In the genomic region with DNA sequence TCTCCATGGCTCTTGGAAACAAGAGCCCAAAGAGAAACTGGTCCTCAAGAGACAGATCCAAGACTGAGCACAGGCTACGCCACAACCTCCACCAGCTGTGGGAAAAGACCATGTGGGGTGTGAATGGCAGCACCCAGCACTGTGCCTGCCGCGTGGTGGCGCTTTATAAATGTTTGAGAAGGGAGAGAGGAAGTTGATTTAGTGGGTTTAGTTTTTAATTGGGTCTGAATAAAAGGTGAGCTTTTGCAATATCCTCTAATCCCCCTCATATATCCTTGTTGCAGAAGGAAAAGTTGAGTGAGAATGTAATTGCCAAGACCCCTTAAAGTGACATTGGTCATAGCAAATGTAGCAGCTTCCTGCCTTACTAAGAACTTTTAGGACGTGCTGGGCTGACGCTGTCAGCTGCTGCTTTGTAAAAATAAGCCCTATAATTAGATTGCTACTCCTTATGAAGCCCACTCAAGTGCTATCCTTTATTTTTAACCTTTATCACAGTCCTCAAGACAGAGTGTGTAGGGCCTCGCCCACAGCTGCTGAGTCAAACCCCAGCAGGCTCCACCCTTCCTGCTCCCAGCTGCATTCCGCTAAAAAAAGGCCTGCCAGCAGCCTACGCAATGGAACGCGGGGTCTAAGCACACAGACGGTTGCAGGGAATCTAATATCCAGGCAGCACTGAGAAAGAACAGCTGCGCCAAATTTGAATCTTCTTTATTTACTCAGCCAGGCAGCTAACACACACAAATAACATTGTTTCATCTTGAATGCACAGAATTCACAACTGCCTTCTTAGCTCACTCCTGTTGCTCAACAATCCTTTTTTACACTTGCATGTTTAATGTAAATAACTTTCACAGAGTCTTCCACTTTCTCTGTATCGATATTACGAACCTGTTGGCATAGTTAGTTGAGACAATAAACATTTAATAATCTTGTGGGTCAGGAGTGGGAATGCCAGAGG, we compare ENCODE assay signal across 8 cellular contexts. TPM values are rescaled to one million over a fixed set of nuclear protein-coding genes. Genes with fewer than 3 reads are reported as not detected.
DNase-seq lines count a peak whose midpoint lies in the region; ATAC-seq and TF ChIP-seq lines count a peak whose summit lies in the region.

No MANE protein-coding gene starts in this region.

- no peak overlapping the region for H3K27ac ChIP-seq in foreskin keratinocyte
- peak overlapping the region; percentile 46 for H3K27ac ChIP-seq in neutrophil
- H3K27ac ChIP-seq in temporal lobe (ENCODE audit: low read depth, low read length): peak overlapping the region; percentile 36

- TF ChIP-seq CTCF in BJ (IDR thresholded peaks at IDR 0.05; ENCODE audit: insufficient read depth, low read depth, low read length) (peak; percentile 69), foreskin keratinocyte (conservative IDR thresholded peaks at IDR 0.05) (peak; percentile 61), neutrophil (IDR thresholded peaks at IDR 0.05) (no peak)

- POLR2A ChIA-PET in BJ (lab: Charles Lee): interaction anchor here (0.6 kb wide), 1 partner anchor 74 kb away, joined by 3 read pairs; no protein-coding TSS in a partner anchor

- CTCF ChIA-PET in BJ (lab: Yijun Ruan, JAX): interaction anchor here (0.6 to 3.4 kb wide), 24 partner anchors 9 to 688 kb away, joined by 3 to 13 read pairs (median 4); a partner anchor contains a TSS

- no peaks in the 10 kb centered on the region for H3K27me3 ChIP-seq in BJ (ENCODE audit: control insufficient read depth, insufficient read depth, low read length)
- no peaks in the 10 kb centered on the region for H3K27me3 ChIP-seq in foreskin keratinocyte
- no peaks in the 10 kb centered on the region for H3K27me3 ChIP-seq in neutrophil

- no peaks in the 10 kb centered on the region for H3K36me3 ChIP-seq in BJ (ENCODE audit: control insufficient read depth, insufficient read depth, low read length)
- peaks cover 16% of the 10 kb centered on the region for H3K36me3 ChIP-seq in neutrophil

- peaks cover 16% of the 10 kb centered on the region for H3K4me1 ChIP-seq in foreskin keratinocyte
- peaks cover 14 to 15% of the 10 kb centered on the region in 2 experiments for H3K4me1 ChIP-seq in neutrophil (ENCODE audit: control insufficient read depth in 1 of 2, insufficient read depth in 1 of 2, low read depth in 1 of 2, low read length in 1 of 2)

- DNase-seq in BJ (ENCODE audit: low read depth): peak; percentile 80
- peak; percentile 77 for DNase-seq in RPMI8226
- DNase-seq in activated effector memory CD4-positive, alpha-beta T cell treated with anti-CD3 and anti-CD28 coated beads, Interleukin-2, amount 50 U/mL, for 16 hours: peak; percentile 85
- DNase-seq in foreskin keratinocyte: peak in 1 of 2 donors; percentile 60

- no peaks in the 10 kb centered on the region for H3K9me3 ChIP-seq in neutrophil

- ATAC-seq in GM19328 (IDR thresholded peaks at IDR 0.05; ENCODE audit: unreplicated experiment) (peak; percentile 58), HG03571 (IDR thresholded peaks at IDR 0.05; ENCODE audit: unreplicated experiment) (peak; percentile 81), foreskin keratinocyte (peak; percentile 91)

- no peak overlapping the region for H3K4me3 ChIP-seq in BJ (ENCODE audit: low read depth, low read length)
- H3K4me3 ChIP-seq in neutrophil (ENCODE audit: low read depth in 1 of 2, low read length in 1 of 2): peak overlapping the region in 1 of 2 experiments; percentile 6

RNA-seq across cellular contexts. Expression of a gene that starts 47.3 kb away (rescaled TPM):
- 885 and 1,282 TPM in 2 replicates for polyA plus RNA-seq in BJ (2011; rRNA removed)
- 887 and 1,459 TPM in 2 replicates for polyA minus RNA-seq in BJ (2011; rRNA and poly(A)+ RNA removed)
- total RNA-seq in foreskin keratinocyte: 162 and 163 TPM in 2 replicates
- 233 and 268 TPM in 2 replicates for polyA plus RNA-seq in foreskin keratinocyte
- 23.8 TPM for total RNA-seq in temporal lobe
